11 cellular contexts compared by ENCODE assay signal in genomic region chr2:80238692-80239469, GRCh38.
DNase-seq lines count a peak whose midpoint lies in the region; ATAC-seq, FAIRE-seq and TF ChIP-seq lines count a peak whose summit lies in the region.
"Had no signal": no experiment of that assay in that cellular context is flagged by ENCODE, and none has a peak within 500 bp of the region (broad histone marks: within the 10 kb centered on the region; RNA-seq: fewer than 3 reads in every experiment).

No MANE protein-coding gene starts in this region.

- no peak for TF ChIP-seq POLR2A in sigmoid colon (IDR thresholded peaks at IDR 0.05)

- FAIRE-seq in keratinocyte (lab: Jason Lieb, UNC): no peak
- FAIRE-seq: A204.1 had no signal

- H2AFZ ChIP-seq in keratinocyte (ENCODE audit: control insufficient read depth, low read length): no peak overlapping the region

- H3K27ac ChIP-seq in keratinocyte (ENCODE audit: control insufficient read depth, insufficient read depth, low read length): no peak overlapping the region
- no peak overlapping the region for H3K27ac ChIP-seq in thoracic aorta
- H3K27ac ChIP-seq in sigmoid colon: no peak overlapping the region

- H3K27ac Mint-ChIP-seq in natural killer cell treated with Interleukin-12 subunit alpha and Interleukin-12 subunit beta and Interleukin-15 and Interleukin-18, amount 100 ng/mL, for 72 hours: no peak overlapping the region
- H3K27ac Mint-ChIP-seq: activated B cell treated with CpG ODN at 0.5 μM for 24 hours; naive thymus-derived CD4-positive, alpha-beta T cell had no signal

- no peaks in the 10 kb centered on the region for H3K27me3 Mint-ChIP-seq in natural killer cell treated with Interleukin-12 subunit alpha and Interleukin-12 subunit beta and Interleukin-15 and Interleukin-18, amount 100 ng/mL, for 72 hours
- H3K27me3 Mint-ChIP-seq: activated B cell treated with CpG ODN at 0.5 μM for 24 hours; naive thymus-derived CD4-positive, alpha-beta T cell had no signal

- H3K79me2 ChIP-seq in keratinocyte (ENCODE audit: control insufficient read depth, insufficient read depth, low read length): no peaks in the 10 kb centered on the region

- ATAC-seq in thoracic aorta (ENCODE audit: insufficient number of reproducible peaks, low FRiP score, low read depth): no peak
- ATAC-seq in natural killer cell treated with Interleukin-12 subunit alpha and Interleukin-12 subunit beta and Interleukin-15 and Interleukin-18, amount 100 ng/mL, for 72 hours: no peak
- ATAC-seq: naive thymus-derived CD4-positive, alpha-beta T cell had no signal

- H3K4me3 ChIP-seq in adipocyte (ENCODE audit: low read length) (no peak overlapping the region), keratinocyte (ENCODE audit: control insufficient read depth in 2 of 3, extremely low read depth in 1 of 3, insufficient read depth in 2 of 3, low read depth in 1 of 3, low read length in 3 of 3) (no peak overlapping the region), thoracic aorta (no peak overlapping the region), sigmoid colon (no peak overlapping the region)

- H3K4me1 Mint-ChIP-seq in natural killer cell treated with Interleukin-12 subunit alpha and Interleukin-12 subunit beta and Interleukin-15 and Interleukin-18, amount 100 ng/mL, for 72 hours (ENCODE audit: low read depth in 2 of 2): no peaks in the 10 kb centered on the region
- H3K4me1 Mint-ChIP-seq: activated B cell treated with CpG ODN at 0.5 μM for 24 hours; naive thymus-derived CD4-positive, alpha-beta T cell had no signal

- peaks cover 18% of the 10 kb centered on the region for H3K9me3 Mint-ChIP-seq in natural killer cell treated with Interleukin-12 subunit alpha and Interleukin-12 subunit beta and Interleukin-15 and Interleukin-18, amount 100 ng/mL, for 72 hours

- no peaks in the 10 kb centered on the region for H3K36me3 Mint-ChIP-seq in natural killer cell treated with Interleukin-12 subunit alpha and Interleukin-12 subunit beta and Interleukin-15 and Interleukin-18, amount 100 ng/mL, for 72 hours
- H3K36me3 Mint-ChIP-seq: naive thymus-derived CD4-positive, alpha-beta T cell had no signal

- intact Hi-C loops in sigmoid colon (cut with DNase I): no loop called here

- DNase-seq in DMS 273 (lab: John Stamatoyannopoulos, UW; ENCODE audit: unreplicated experiment) (peak; percentile 64), DMS 273 treated with DMSO at 0.1 percent for 48 hours (lab: John Stamatoyannopoulos, UW) (no peak), HT-29 (ENCODE audit: low spot score) (peak; percentile 78), adipocyte (ENCODE audit: low read depth) (peak; percentile 81), keratinocyte (ENCODE audit: low read depth, low spot score) (no peak), thoracic aorta (ENCODE audit: low spot score) (no peak), sigmoid colon (no peak)
- no peak for DNase-seq in natural killer cell treated with Interleukin-12 subunit alpha and Interleukin-12 subunit beta and Interleukin-15 and Interleukin-18, amount 100 ng/mL, for 72 hours (ENCODE audit: low spot score)
- DNase-seq: activated B cell treated with CpG ODN at 0.5 μM for 24 hours had no signal

- no peaks in the 10 kb centered on the region for H3K9me1 ChIP-seq in keratinocyte (ENCODE audit: control insufficient read depth, extremely low read depth, insufficient read depth, low read length)

- TF ChIP-seq CTCF in keratinocyte (optimal IDR thresholded peaks at IDR 0.05 in 1 of 3, IDR thresholded peaks at IDR 0.05 in 1 of 3, conservative IDR thresholded peaks at IDR 0.05 in 1 of 3; ENCODE audit: extremely low read depth in 1 of 3, insufficient read depth in 2 of 3, low read length in 3 of 3) (peak; percentile 46 to 53 (median 53)), thoracic aorta (IDR thresholded peaks at IDR 0.05) (peak; percentile 20), sigmoid colon (IDR thresholded peaks at IDR 0.05) (peak in 2 of 4 experiments; percentile 20 to 37)

- H3K9ac ChIP-seq in adipocyte (ENCODE audit: low read length): no peak overlapping the region
- H3K9ac ChIP-seq in keratinocyte (ENCODE audit: control insufficient read depth, extremely low read depth, insufficient read depth, low read length): no peak overlapping the region

- TF ChIP-seq EP300 in sigmoid colon (IDR thresholded peaks at IDR 0.05): no peak

- H3K4me1 ChIP-seq in adipocyte (ENCODE audit: control insufficient read depth, insufficient read depth, low read length) (no peaks in the 10 kb centered on the region), keratinocyte (ENCODE audit: control insufficient read depth, extremely low read depth, insufficient read depth, low read length) (no peaks in the 10 kb centered on the region), thoracic aorta (ENCODE audit: control insufficient read depth in 1 of 2, low read depth in 2 of 2) (no peaks in the 10 kb centered on the region), sigmoid colon (peaks cover 0 to 8% (median 0%) of the 10 kb centered on the region in 4 donors)

- no peak overlapping the region for H3K4me3 Mint-ChIP-seq in natural killer cell treated with Interleukin-12 subunit alpha and Interleukin-12 subunit beta and Interleukin-15 and Interleukin-18, amount 100 ng/mL, for 72 hours
- H3K4me3 Mint-ChIP-seq: activated B cell treated with CpG ODN at 0.5 μM for 24 hours; naive thymus-derived CD4-positive, alpha-beta T cell had no signal

- H3K9me3 ChIP-seq in adipocyte (ENCODE audit: control insufficient read depth, low read length) (no peaks in the 10 kb centered on the region), keratinocyte (ENCODE audit: control insufficient read depth, low read depth, low read length) (no peaks in the 10 kb centered on the region), thoracic aorta (no peaks in the 10 kb centered on the region), sigmoid colon (no peaks in the 10 kb centered on the region)

- no peaks in the 10 kb centered on the region for H4K20me1 ChIP-seq in keratinocyte (ENCODE audit: control insufficient read depth, extremely low read depth, insufficient read depth, low read length)

- dilution Hi-C loops in keratinocyte (cut with MboI; ENCODE audit: extremely low pct_ligation_motif_present, low sequenced_read_pairs): no loop called here

- H3K27me3 ChIP-seq in adipocyte (replicated peaks; ENCODE audit: control insufficient read depth, insufficient read depth, low read length) (peaks cover 26% of the 10 kb centered on the region), keratinocyte (ENCODE audit: control insufficient read depth, extremely low read depth, insufficient read depth, low read length) (no peaks in the 10 kb centered on the region), thoracic aorta (replicated peaks; ENCODE audit: insufficient read depth) (no peaks in the 10 kb centered on the region), sigmoid colon (no peaks in the 10 kb centered on the region)

- H3K4me2 ChIP-seq in keratinocyte (ENCODE audit: control insufficient read depth, extremely low read depth, insufficient read depth, low read depth, low read length): no peak overlapping the region

- no peaks in the 10 kb centered on the region for H3K36me3 ChIP-seq in adipocyte (ENCODE audit: control insufficient read depth, insufficient read depth, low read length, severe bottlenecking)
- H3K36me3 ChIP-seq in keratinocyte (ENCODE audit: control insufficient read depth in 2 of 2, extremely low read depth in 1 of 2, insufficient read depth in 2 of 2, low read length in 2 of 2): no peaks in the 10 kb centered on the region
- H3K36me3 ChIP-seq in thoracic aorta: no peaks in the 10 kb centered on the region
- H3K36me3 ChIP-seq in sigmoid colon: no peaks in the 10 kb centered on the region

- WGBS in sigmoid colon, 2 donors: 37 to 60% methylated on average over 11 of the region's 11 CpGs

Comparison
In these comparisons a context has a peak if more than half of its experiments do, and no peak if none do; other contexts are left out.
1. DNase-seq: peak in DMS 273 (single experiment), HT-29 (single experiment) and adipocyte (single experiment); none in DMS 273 treated with DMSO at 0.1 percent for 48 hours (single experiment), keratinocyte (single experiment), thoracic aorta (single experiment), sigmoid colon (single experiment) and natural killer cell treated with Interleukin-12 subunit alpha and Interleukin-12 subunit beta and Interleukin-15 and Interleukin-18, amount 100 ng/mL, for 72 hours (single experiment).